9 cellular contexts compared by ENCODE assay signal in genomic region chr14:78758333-78758732, GRCh38.
DNase-seq lines count a peak whose midpoint lies in the region; ATAC-seq, FAIRE-seq and TF ChIP-seq lines count a peak whose summit lies in the region.
"Had no signal": no experiment of that assay in that cellular context is flagged by ENCODE, and none has a peak within 500 bp of the region (broad histone marks: within the 10 kb centered on the region; RNA-seq: fewer than 3 reads in every experiment).

No MANE protein-coding gene starts in this region.

- POLR2A ChIA-PET in Panc1 (lab: Charles Lee), result no interaction called here

- H3K4me1 ChIP-seq in Panc1 (ENCODE audit: control insufficient read depth, insufficient read depth, low read length), result no peaks in the 10 kb centered on the region

- intact Hi-C loops in Panc1 (cut with micrococcal nuclease; ENCODE audit: unreplicated experiment), result no loop called here

- TF ChIP-seq CTCF in Panc1 (IDR thresholded peaks at IDR 0.05), result peak; percentile 64

- H3K9me3 ChIP-seq in Panc1 (ENCODE audit: control insufficient read depth, insufficient read depth, low read depth, low read length), result no peaks in the 10 kb centered on the region

- no peak overlapping the region for H3K27ac ChIP-seq in Panc1 (ENCODE audit: low read length)

- no TSS peak for BruUV-seq in Panc1 (replicated peaks; lab: Mats Ljungman, UMichigan)

- H3K4me3 ChIP-seq in Panc1 (ENCODE audit: low read depth in 2 of 2, low read length in 2 of 2), result no peak overlapping the region

- no peaks in the 10 kb centered on the region for H3K36me3 ChIP-seq in Panc1 (ENCODE audit: control insufficient read depth, insufficient read depth, low read length)

- no peak for FAIRE-seq in urothelium cell line (lab: Jason Lieb, UNC)

- no peaks in the 10 kb centered on the region; the same call in 1 of the 2 replicates for H3K27me3 ChIP-seq in Panc1 (ENCODE audit: control insufficient read depth, insufficient read depth, low read length)

- CTCF ChIA-PET in Panc1 (lab: Charles Lee), result no interaction called here

- ATAC-seq in GM18909 (IDR thresholded peaks at IDR 0.05; ENCODE audit: poor library complexity, unreplicated experiment), result peak; percentile 71
- ATAC-seq in Panc1, result no peak
- no peak for ATAC-seq in HG02588 (IDR thresholded peaks at IDR 0.05; ENCODE audit: unreplicated experiment)

- in situ Hi-C loops in Panc1 (cut with HindIII; ENCODE audit: low pct_unique_long_range_greater_than_20kb, low sequenced_read_pairs), result no loop called here

- DNase-seq in Ammon's horn (ENCODE audit: low spot score) (peak; percentile 52), HuH-7 (ENCODE audit: low spot score) (peak; percentile 20), Panc1 (ENCODE audit: low read depth, low spot score) (peak; percentile 25), globus pallidus (ENCODE audit: low spot score) (peak; percentile 71), urothelium cell line (ENCODE audit: low spot score) (peak; percentile 40)
- no peak for DNase-seq in activated CD8-positive, alpha-beta memory T cell treated with anti-CD3 and anti-CD28 coated beads for 24 hours
- DNase-seq: stimulated activated naive B cell treated with anti-CD40 and anti-IgM and Interleukin-4, amounts not matched to agents 10 μg/mL and 1 μg/mL and 100 μg/mL, for 72 hours had no signal
